Comparison of ENCODE assay signal across 16 cellular contexts in the genomic region with DNA sequence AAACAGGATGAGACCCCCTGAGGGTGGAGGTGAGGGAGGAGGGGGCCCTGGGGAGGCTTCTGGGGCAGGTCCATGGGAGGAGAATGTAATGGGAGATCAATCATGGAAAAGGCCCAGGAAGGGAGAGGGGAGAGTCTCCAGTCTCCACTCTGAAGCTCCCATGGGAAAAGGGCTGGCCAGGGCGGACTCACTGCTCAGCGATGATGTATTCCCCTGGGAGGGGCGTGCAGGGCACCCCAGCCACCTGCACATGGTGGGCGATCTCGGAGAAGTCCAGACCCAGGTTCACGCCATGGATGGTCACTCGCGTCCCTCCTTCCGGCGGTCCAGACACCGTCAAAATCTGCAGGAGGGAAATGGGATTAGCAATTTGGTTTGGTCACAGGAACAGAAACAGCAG.
DNase-seq lines count a peak whose midpoint lies in the region; ATAC-seq and TF ChIP-seq lines count a peak whose summit lies in the region.
"Had no signal": no experiment of that assay in that cellular context is flagged by ENCODE, and none has a peak within 500 bp of the region (broad histone marks: within the 10 kb centered on the region; RNA-seq: fewer than 3 reads in every experiment).

No MANE protein-coding gene starts in this region.

- peaks cover 28% of the 10 kb centered on the region for H3K36me3 Mint-ChIP-seq in nephron (ENCODE audit: low read depth)
- H3K36me3 Mint-ChIP-seq: CD14-positive monocyte; CD4-positive, alpha-beta memory T cell had no signal

- H3K36me3 ChIP-seq in H7 (replicated peaks; ENCODE audit: control insufficient read depth, insufficient read depth, low read length) (no peaks in the 10 kb centered on the region), Karpas-422 (ENCODE audit: insufficient read depth, low read length) (no peaks in the 10 kb centered on the region)
- H3K36me3 ChIP-seq: BLaER1 had no signal

- no peaks in the 10 kb centered on the region for H3K9me2 ChIP-seq in Karpas-422 (replicated peaks; ENCODE audit: insufficient read depth, low read length)

- no peak overlapping the region for H3K4me3 Mint-ChIP-seq in nephron
- H3K4me3 Mint-ChIP-seq: CD14-positive monocyte, GM23338 had no signal

- no peak for ATAC-seq in GM21737 (IDR thresholded peaks at IDR 0.05; ENCODE audit: unreplicated experiment)
- ATAC-seq: GM23338, HCT116 had no signal

- no peaks in the 10 kb centered on the region for H3K4me1 ChIP-seq in Karpas-422 (ENCODE audit: low read length)

- intact Hi-C loops in posterior vena cava (cut with DNase I), result no loop called here

- no peak overlapping the region for H3K4me2 ChIP-seq in Karpas-422 (ENCODE audit: low read depth, low read length, poor library complexity, severe bottlenecking)
- H3K4me2 ChIP-seq: BLaER1, GM23338 had no signal

- no peak overlapping the region for H2AFZ ChIP-seq in Karpas-422 (ENCODE audit: low read length)
- H2AFZ ChIP-seq: GM23338 had no signal

- DNase-seq in H7 (peak; percentile 32), posterior vena cava (ENCODE audit: low spot score) (peak; percentile 71), Karpas-422 (no peak), RPMI8226 (no peak)
- DNase-seq: 8988T, DMS153, DMS79, GDM1 had no signal

- H3K4me3 ChIP-seq in H7 (ENCODE audit: insufficient read depth, low read depth, low read length) (no peak overlapping the region), Karpas-422 (ENCODE audit: low read length) (no peak overlapping the region)
- H3K4me3 ChIP-seq: BLaER1, GM23338 had no signal

- no peaks in the 10 kb centered on the region for H4K20me1 ChIP-seq in Karpas-422 (ENCODE audit: insufficient read depth, low read depth, low read length)
- H4K20me1 ChIP-seq: BLaER1 had no signal

- H3K79me2 ChIP-seq in Karpas-422 (ENCODE audit: low read length), result no peaks in the 10 kb centered on the region

- no peaks in the 10 kb centered on the region for H3K9me3 ChIP-seq in Karpas-422 (ENCODE audit: low read length)
- H3K9me3 ChIP-seq: BLaER1 had no signal

- no peak overlapping the region for H3K9ac ChIP-seq in Karpas-422 (ENCODE audit: low read length)
- H3K9ac ChIP-seq: BLaER1 had no signal

- TF ChIP-seq CTCF in VCaP (conservative IDR thresholded peaks at IDR 0.05), result no peak
- no peak for TF ChIP-seq CTCF in nephron (IDR thresholded peaks at IDR 0.05; ENCODE audit: unreplicated experiment in 3 of 3)

- H3K27me3 Mint-ChIP-seq in nephron (ENCODE audit: low read depth), result peaks cover 17% of the 10 kb centered on the region

- H3K27ac ChIP-seq in VCaP (peak overlapping the region; percentile 31; the same call in 1 of the 2 replicates), Karpas-422 (ENCODE audit: low read length) (no peak overlapping the region)
- H3K27ac ChIP-seq: BLaER1 had no signal

- H3K27me3 ChIP-seq in H7 (ENCODE audit: control insufficient read depth, insufficient read depth, low read length) (no peaks in the 10 kb centered on the region; the same call in 1 of the 2 replicates), Karpas-422 (ENCODE audit: low read length) (no peaks in the 10 kb centered on the region)
- H3K27me3 ChIP-seq: BLaER1 had no signal

- peak overlapping the region in 2 of 3 experiments; percentile 32 to 63 for H3K27ac Mint-ChIP-seq in nephron
- H3K27ac Mint-ChIP-seq: CD4-positive, alpha-beta memory T cell; GM23338 had no signal

- H3K4me1 Mint-ChIP-seq in nephron, result peaks cover 25% of the 10 kb centered on the region
- H3K4me1 Mint-ChIP-seq: CD4-positive, alpha-beta memory T cell had no signal

- no peaks in the 10 kb centered on the region for H3K9me3 Mint-ChIP-seq in nephron
- H3K9me3 Mint-ChIP-seq: CD14-positive monocyte; CD4-positive, alpha-beta memory T cell; GM23338 had no signal

Comparison
In these comparisons a context has a peak if more than half of its experiments do, and no peak if none do; other contexts are left out.
1. DNase-seq: peak in H7 (single experiment) and posterior vena cava (single experiment); none in Karpas-422 (single experiment) and RPMI8226 (single experiment).